9 cellular contexts compared by ENCODE assay signal in genomic region chr10:14010083-14010551, GRCh38.
DNase-seq lines count a peak whose midpoint lies in the region; ATAC-seq, FAIRE-seq and TF ChIP-seq lines count a peak whose summit lies in the region.
"Had no signal": no experiment of that assay in that cellular context is flagged by ENCODE, and none has a peak within 500 bp of the region (broad histone marks: within the 10 kb centered on the region; RNA-seq: fewer than 3 reads in every experiment).

No MANE protein-coding gene starts in this region.

- H3K9me3 Mint-ChIP-seq in activated T-helper 17 cell treated with anti-CD3 and anti-CD28 coated beads, Interleukin-2, amount 50 U/mL, for 72 hours: no peaks in the 10 kb centered on the region

- H3K36me3 Mint-ChIP-seq in activated T-helper 17 cell treated with anti-CD3 and anti-CD28 coated beads, Interleukin-2, amount 50 U/mL, for 72 hours (ENCODE audit: low read depth): no peaks in the 10 kb centered on the region

- peak overlapping the region; percentile 71 for H3K4me3 Mint-ChIP-seq in activated T-helper 17 cell treated with anti-CD3 and anti-CD28 coated beads, Interleukin-2, amount 50 U/mL, for 72 hours

- no peaks in the 10 kb centered on the region for H3K27me3 Mint-ChIP-seq in activated T-helper 17 cell treated with anti-CD3 and anti-CD28 coated beads, Interleukin-2, amount 50 U/mL, for 72 hours

- H3K4me3 ChIP-seq in ACC112 (ENCODE audit: low read depth, low read length) (peak overlapping the region; percentile 80), kidney (ENCODE audit: low read length in 2 of 2) (peak overlapping the region; percentile 41 to 48)
- H3K4me3 ChIP-seq: cardiac muscle cell had no signal

- H3K27ac ChIP-seq in ACC112 (ENCODE audit: low read depth, low read length) (peak overlapping the region; percentile 93), kidney (ENCODE audit: low read depth in 2 of 2, low read length in 2 of 2) (no peak overlapping the region)
- H3K27ac ChIP-seq: cardiac muscle cell had no signal

- peaks cover 28% of the 10 kb centered on the region for H3K4me1 Mint-ChIP-seq in activated T-helper 17 cell treated with anti-CD3 and anti-CD28 coated beads, Interleukin-2, amount 50 U/mL, for 72 hours

- peak overlapping the region; percentile 53 for H3K27ac Mint-ChIP-seq in activated T-helper 17 cell treated with anti-CD3 and anti-CD28 coated beads, Interleukin-2, amount 50 U/mL, for 72 hours

- ATAC-seq in GM21529 (IDR thresholded peaks at IDR 0.05; ENCODE audit: unreplicated experiment): peak; percentile 18
- ATAC-seq in activated T-helper 17 cell treated with anti-CD3 and anti-CD28 coated beads, Interleukin-2, amount 50 U/mL, for 72 hours (replicated peaks): no peak
- ATAC-seq in GM21390 (IDR thresholded peaks at IDR 0.05; ENCODE audit: unreplicated experiment): no peak

- H3K4me1 ChIP-seq in ACC112 (ENCODE audit: control insufficient read depth, insufficient read depth, low read length, unreplicated experiment): peaks cover 19% of the 10 kb centered on the region
- peaks cover 0 to 6% of the 10 kb centered on the region in 2 donors for H3K4me1 ChIP-seq in kidney (ENCODE audit: control insufficient read depth in 1 of 2, insufficient read depth in 1 of 2, low read depth in 1 of 2, low read length in 2 of 2)

- H3K9me3 ChIP-seq in kidney (ENCODE audit: control insufficient read depth in 1 of 2, low read length in 2 of 2): no peaks in the 10 kb centered on the region

- no peaks in the 10 kb centered on the region for H3K36me3 ChIP-seq in ACC112 (ENCODE audit: insufficient read depth, low read length)
- H3K36me3 ChIP-seq in kidney (ENCODE audit: control insufficient read depth in 1 of 2, insufficient read depth in 2 of 2, low read length in 2 of 2): no peaks in the 10 kb centered on the region
- H3K36me3 ChIP-seq: cardiac muscle cell had no signal

- intact Hi-C loops in kidney (cut with DNase I): no loop called here

- H3K79me2 ChIP-seq in ACC112 (ENCODE audit: control insufficient read depth, insufficient read depth, low read length, unreplicated experiment): peaks cover 20% of the 10 kb centered on the region

- H2AFZ ChIP-seq in ACC112 (ENCODE audit: low read length, unreplicated experiment): peak overlapping the region; percentile 62

- H3K9ac ChIP-seq in kidney (ENCODE audit: low read length in 2 of 2): no peak overlapping the region

- no peak for TF ChIP-seq CTCF in kidney (IDR thresholded peaks at IDR 0.05; ENCODE audit: borderline replicate concordance, extremely low read depth, insufficient read depth)

- DNase-seq in kidney: no peak
- DNase-seq in effector CD8-positive, alpha-beta T cell (lab: John Stamatoyannopoulos, UW): no peak
- no peak for DNase-seq in activated CD8-positive, alpha-beta memory T cell treated with anti-CD3 and anti-CD28 coated beads for 24 hours
- no peak for DNase-seq in activated gamma-delta T cell treated with Interleukin-2 at 50 U/mL for 16 hours

- no peaks in the 10 kb centered on the region for H3K27me3 ChIP-seq in ACC112 (ENCODE audit: insufficient read depth, low read length)
- H3K27me3 ChIP-seq: cardiac muscle cell had no signal

- no peak for FAIRE-seq in kidney (lab: Jason Lieb, UNC)
